In the genomic region with DNA sequence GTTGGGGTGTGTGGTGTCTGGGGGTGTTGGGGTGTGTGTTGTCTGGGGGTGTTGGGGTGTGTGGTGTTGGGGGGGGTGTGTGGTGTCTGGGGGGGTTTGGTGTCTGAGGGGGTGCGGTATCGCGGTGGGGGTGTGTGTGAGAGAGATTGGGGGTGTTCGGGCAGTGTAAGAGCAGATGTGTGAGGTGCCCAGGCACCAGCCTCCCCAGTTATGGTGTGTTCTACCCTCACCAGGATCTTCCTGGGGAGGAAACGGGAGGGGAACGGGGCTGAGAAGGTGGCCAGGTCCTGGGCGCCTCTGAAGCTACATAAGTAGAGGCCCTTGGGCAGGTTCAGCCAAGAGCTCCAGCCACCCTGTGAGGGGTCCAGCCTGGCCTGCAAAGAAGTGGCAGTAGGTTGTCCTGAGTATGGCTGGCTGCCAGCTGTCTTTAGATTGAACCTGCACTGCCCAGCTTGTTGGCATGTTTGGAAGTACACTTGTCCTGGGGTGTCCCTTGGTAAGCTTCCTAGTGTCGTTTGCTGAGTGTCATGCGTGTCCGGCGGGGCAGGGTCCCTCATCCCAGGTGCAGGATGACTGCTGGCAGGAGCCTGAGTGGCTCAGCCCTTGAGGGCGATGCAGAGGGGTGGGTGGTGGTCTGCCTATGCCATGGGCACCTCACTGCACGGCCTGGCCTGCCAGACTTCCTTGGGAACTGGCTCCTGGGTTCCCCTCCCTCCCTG, we compare ENCODE assay signal across 1 cellular context.
TF ChIP-seq lines count a peak whose summit lies in the region.

No MANE protein-coding gene starts in this region.

TF ChIP-seq in K562, 482 proteins besides CTCF, POLR2A, EP300 and RAD21:
- TF ChIP-seq PRMT5 (CRISPR knock-in tag; IDR thresholded peaks at IDR 0.05) (0 out of 2 replicates have a peak, but pooled peaks have one; percentile 43), ZNF830 (CRISPR knock-in tag; IDR thresholded peaks at IDR 0.05) (peak; percentile 78; the same call in 1 of the 2 replicates), CHCHD3 (CRISPR knock-in tag; IDR thresholded peaks at IDR 0.05) (peak; percentile 2; the same call in 1 of the 2 replicates), CXXC5 (CRISPR knock-in tag; IDR thresholded peaks at IDR 0.05) (no peak), RBFOX2 (IDR thresholded peaks at IDR 0.05; ENCODE audit: low read depth, low read length) (peak; percentile 69), ZFX (CRISPR knock-in tag; IDR thresholded peaks at IDR 0.05) (no peak), PHB (CRISPR knock-in tag; IDR thresholded peaks at IDR 0.05) (0 out of 2 replicates have a peak, but pooled peaks have one; percentile 15), NRF1 (conservative IDR thresholded peaks at IDR 0.05 in 1 of 2, IDR thresholded peaks at IDR 0.05 in 1 of 2) (no peak), ARNT (IDR thresholded peaks at IDR 0.05) (no peak), SMAD3 (CRISPR knock-in tag; conservative IDR thresholded peaks at IDR 0.05) (no peak), SMARCB1 (IDR thresholded peaks at IDR 0.05; ENCODE audit: insufficient read length, low read depth) (no peak), STAT5A (IDR thresholded peaks at IDR 0.05; ENCODE audit: borderline replicate concordance, low read length) (peak; percentile 26; the same call in 1 of the 2 replicates), POLR2G (IDR thresholded peaks at IDR 0.05; ENCODE audit: low read depth, low read length) (peak; percentile 69), XRCC3 (IDR thresholded peaks at IDR 0.05) (no peak), TAF15 (IDR thresholded peaks at IDR 0.05; ENCODE audit: low read depth, low read length) (0 out of 2 replicates have a peak, but pooled peaks have one; percentile 34), ZNF408 (CRISPR knock-in tag; IDR thresholded peaks at IDR 0.05; ENCODE audit: low read depth) (no peak), TEAD4 (IDR thresholded peaks at IDR 0.05; ENCODE audit: low read length) (0 out of 2 replicates have a peak, but pooled peaks have one; percentile 5), TEAD4 (CRISPR knock-in tag; IDR thresholded peaks at IDR 0.05; ENCODE audit: borderline replicate concordance) (no peak)
- TF ChIP-seq, protein P1, sequence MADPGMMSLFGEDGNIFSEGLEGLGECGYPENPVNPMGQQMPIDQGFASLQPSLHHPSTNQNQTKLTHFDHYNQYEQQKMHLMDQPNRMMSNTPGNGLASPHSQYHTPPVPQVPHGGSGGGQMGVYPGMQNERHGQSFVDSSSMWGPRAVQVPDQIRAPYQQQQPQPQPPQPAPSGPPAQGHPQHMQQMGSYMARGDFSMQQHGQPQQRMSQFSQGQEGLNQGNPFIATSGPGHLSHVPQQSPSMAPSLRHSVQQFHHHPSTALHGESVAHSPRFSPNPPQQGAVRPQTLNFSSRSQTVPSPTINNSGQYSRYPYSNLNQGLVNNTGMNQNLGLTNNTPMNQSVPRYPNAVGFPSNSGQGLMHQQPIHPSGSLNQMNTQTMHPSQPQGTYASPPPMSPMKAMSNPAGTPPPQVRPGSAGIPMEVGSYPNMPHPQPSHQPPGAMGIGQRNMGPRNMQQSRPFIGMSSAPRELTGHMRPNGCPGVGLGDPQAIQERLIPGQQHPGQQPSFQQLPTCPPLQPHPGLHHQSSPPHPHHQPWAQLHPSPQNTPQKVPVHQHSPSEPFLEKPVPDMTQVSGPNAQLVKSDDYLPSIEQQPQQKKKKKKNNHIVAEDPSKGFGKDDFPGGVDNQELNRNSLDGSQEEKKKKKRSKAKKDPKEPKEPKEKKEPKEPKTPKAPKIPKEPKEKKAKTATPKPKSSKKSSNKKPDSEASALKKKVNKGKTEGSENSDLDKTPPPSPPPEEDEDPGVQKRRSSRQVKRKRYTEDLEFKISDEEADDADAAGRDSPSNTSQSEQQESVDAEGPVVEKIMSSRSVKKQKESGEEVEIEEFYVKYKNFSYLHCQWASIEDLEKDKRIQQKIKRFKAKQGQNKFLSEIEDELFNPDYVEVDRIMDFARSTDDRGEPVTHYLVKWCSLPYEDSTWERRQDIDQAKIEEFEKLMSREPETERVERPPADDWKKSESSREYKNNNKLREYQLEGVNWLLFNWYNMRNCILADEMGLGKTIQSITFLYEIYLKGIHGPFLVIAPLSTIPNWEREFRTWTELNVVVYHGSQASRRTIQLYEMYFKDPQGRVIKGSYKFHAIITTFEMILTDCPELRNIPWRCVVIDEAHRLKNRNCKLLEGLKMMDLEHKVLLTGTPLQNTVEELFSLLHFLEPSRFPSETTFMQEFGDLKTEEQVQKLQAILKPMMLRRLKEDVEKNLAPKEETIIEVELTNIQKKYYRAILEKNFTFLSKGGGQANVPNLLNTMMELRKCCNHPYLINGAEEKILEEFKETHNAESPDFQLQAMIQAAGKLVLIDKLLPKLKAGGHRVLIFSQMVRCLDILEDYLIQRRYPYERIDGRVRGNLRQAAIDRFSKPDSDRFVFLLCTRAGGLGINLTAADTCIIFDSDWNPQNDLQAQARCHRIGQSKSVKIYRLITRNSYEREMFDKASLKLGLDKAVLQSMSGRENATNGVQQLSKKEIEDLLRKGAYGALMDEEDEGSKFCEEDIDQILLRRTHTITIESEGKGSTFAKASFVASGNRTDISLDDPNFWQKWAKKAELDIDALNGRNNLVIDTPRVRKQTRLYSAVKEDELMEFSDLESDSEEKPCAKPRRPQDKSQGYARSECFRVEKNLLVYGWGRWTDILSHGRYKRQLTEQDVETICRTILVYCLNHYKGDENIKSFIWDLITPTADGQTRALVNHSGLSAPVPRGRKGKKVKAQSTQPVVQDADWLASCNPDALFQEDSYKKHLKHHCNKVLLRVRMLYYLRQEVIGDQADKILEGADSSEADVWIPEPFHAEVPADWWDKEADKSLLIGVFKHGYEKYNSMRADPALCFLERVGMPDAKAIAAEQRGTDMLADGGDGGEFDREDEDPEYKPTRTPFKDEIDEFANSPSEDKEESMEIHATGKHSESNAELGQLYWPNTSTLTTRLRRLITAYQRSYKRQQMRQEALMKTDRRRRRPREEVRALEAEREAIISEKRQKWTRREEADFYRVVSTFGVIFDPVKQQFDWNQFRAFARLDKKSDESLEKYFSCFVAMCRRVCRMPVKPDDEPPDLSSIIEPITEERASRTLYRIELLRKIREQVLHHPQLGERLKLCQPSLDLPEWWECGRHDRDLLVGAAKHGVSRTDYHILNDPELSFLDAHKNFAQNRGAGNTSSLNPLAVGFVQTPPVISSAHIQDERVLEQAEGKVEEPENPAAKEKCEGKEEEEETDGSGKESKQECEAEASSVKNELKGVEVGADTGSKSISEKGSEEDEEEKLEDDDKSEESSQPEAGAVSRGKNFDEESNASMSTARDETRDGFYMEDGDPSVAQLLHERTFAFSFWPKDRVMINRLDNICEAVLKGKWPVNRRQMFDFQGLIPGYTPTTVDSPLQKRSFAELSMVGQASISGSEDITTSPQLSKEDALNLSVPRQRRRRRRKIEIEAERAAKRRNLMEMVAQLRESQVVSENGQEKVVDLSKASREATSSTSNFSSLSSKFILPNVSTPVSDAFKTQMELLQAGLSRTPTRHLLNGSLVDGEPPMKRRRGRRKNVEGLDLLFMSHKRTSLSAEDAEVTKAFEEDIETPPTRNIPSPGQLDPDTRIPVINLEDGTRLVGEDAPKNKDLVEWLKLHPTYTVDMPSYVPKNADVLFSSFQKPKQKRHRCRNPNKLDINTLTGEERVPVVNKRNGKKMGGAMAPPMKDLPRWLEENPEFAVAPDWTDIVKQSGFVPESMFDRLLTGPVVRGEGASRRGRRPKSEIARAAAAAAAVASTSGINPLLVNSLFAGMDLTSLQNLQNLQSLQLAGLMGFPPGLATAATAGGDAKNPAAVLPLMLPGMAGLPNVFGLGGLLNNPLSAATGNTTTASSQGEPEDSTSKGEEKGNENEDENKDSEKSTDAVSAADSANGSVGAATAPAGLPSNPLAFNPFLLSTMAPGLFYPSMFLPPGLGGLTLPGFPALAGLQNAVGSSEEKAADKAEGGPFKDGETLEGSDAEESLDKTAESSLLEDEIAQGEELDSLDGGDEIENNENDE (IDR thresholded peaks at IDR 0.05; ENCODE audit: low read depth, low read length) = peak; percentile 44
- TF ChIP-seq, protein P2, sequence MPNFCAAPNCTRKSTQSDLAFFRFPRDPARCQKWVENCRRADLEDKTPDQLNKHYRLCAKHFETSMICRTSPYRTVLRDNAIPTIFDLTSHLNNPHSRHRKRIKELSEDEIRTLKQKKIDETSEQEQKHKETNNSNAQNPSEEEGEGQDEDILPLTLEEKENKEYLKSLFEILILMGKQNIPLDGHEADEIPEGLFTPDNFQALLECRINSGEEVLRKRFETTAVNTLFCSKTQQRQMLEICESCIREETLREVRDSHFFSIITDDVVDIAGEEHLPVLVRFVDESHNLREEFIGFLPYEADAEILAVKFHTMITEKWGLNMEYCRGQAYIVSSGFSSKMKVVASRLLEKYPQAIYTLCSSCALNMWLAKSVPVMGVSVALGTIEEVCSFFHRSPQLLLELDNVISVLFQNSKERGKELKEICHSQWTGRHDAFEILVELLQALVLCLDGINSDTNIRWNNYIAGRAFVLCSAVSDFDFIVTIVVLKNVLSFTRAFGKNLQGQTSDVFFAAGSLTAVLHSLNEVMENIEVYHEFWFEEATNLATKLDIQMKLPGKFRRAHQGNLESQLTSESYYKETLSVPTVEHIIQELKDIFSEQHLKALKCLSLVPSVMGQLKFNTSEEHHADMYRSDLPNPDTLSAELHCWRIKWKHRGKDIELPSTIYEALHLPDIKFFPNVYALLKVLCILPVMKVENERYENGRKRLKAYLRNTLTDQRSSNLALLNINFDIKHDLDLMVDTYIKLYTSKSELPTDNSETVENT (CRISPR knock-in tag; IDR thresholded peaks at IDR 0.05) = peak; percentile 68; the same call in 1 of the 2 replicates
- TF ChIP-seq, protein P3, sequence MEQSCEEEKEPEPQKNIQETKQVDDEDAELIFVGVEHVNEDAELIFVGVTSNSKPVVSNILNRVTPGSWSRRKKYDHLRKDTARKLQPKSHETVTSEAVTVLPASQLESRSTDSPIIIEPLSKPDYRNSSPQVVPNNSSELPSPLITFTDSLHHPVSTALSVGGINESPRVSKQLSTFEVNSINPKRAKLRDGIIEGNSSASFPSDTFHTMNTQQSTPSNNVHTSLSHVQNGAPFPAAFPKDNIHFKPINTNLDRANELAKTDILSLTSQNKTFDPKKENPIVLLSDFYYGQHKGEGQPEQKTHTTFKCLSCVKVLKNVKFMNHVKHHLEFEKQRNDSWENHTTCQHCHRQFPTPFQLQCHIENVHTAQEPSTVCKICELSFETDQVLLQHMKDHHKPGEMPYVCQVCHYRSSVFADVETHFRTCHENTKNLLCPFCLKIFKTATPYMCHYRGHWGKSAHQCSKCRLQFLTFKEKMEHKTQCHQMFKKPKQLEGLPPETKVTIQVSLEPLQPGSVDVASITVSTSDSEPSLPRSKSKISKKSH (CRISPR knock-in tag; IDR thresholded peaks at IDR 0.05) = 0 out of 2 replicates have a peak, but pooled peaks have one; percentile 23
- TF ChIP-seq, protein P4, sequence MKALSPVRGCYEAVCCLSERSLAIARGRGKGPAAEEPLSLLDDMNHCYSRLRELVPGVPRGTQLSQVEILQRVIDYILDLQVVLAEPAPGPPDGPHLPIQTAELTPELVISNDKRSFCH (CRISPR knock-in tag; IDR thresholded peaks at IDR 0.05) = no peak
- TF ChIP-seq, protein P4 (tag; IDR thresholded peaks at IDR 0.05) = peak; percentile 43; the same call in 1 of the 2 replicates
- TF ChIP-seq, protein P5, sequence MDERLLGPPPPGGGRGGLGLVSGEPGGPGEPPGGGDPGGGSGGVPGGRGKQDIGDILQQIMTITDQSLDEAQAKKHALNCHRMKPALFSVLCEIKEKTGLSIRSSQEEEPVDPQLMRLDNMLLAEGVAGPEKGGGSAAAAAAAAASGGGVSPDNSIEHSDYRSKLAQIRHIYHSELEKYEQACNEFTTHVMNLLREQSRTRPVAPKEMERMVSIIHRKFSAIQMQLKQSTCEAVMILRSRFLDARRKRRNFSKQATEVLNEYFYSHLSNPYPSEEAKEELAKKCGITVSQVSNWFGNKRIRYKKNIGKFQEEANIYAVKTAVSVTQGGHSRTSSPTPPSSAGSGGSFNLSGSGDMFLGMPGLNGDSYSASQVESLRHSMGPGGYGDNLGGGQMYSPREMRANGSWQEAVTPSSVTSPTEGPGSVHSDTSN (CRISPR knock-in tag; IDR thresholded peaks at IDR 0.05; ENCODE audit: low read depth) = 0 out of 2 replicates have a peak, but pooled peaks have one; percentile 24
- TF ChIP-seq, protein P5 (tag; conservative IDR thresholded peaks at IDR 0.05; ENCODE audit: low read depth) = no peak
